ENCODE assay signal across 8 cellular contexts in the genomic region with DNA sequence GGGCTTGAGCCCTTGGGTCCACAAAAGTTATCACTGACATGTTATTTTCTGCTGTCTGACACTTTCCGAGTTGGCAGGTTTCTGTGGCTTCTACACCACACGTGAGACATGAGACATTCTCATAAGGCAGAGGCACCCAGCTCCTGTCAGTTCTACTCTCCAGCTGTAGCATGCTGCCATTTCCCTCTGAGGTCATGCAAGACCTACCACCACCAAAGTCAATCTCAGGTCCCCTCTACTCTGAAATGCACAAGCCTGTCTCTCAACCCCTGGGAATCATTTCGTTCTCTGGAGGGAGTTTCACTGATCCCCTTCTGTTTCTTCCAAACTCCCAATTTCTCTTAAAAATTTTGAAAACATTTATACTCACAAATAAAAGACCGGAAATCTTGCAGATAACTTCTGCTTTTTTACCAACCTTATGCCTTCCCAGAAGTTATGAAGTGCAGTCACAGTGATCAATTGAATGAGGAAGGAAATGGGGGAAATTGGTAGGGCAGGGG. TPM values are rescaled to one million over a fixed set of nuclear protein-coding genes. Genes with fewer than 3 reads are reported as not detected.
DNase-seq lines count a peak whose midpoint lies in the region; ATAC-seq and TF ChIP-seq lines count a peak whose summit lies in the region.

No MANE protein-coding gene starts in this region.

- peaks cover 2 to 5% of the 10 kb centered on the region in 2 donors for H3K36me3 Mint-ChIP-seq in activated naive CD4-positive, alpha-beta T cell treated with anti-CD3 and anti-CD28 coated beads, Interleukin-2, amount 50 U/mL, for 72 hours

- no peak for TF ChIP-seq CTCF in GM10266 (IDR thresholded peaks at IDR 0.05; ENCODE audit: control insufficient read depth, insufficient read depth, low read depth, missing control alignments)
- TF ChIP-seq CTCF in uterus (IDR thresholded peaks at IDR 0.05) = no peak

- DNase-seq in GM10266 (ENCODE audit: extremely low spot score) (peak; percentile 62), NCI-H2029 (lab: John Stamatoyannopoulos, UW) (no peak), ecto neural progenitor cell (ENCODE audit: low spot score) (no peak), islet precursor cell (no peak), uterus (no peak)
- peak in 1 of 2 donors; percentile 35 for DNase-seq in activated naive CD4-positive, alpha-beta T cell treated with anti-CD3 and anti-CD28 coated beads, Interleukin-2, amount 50 U/mL, for 72 hours (ENCODE audit: low spot score in 2 of 2)

- peaks cover 0 to 15% of the 10 kb centered on the region in 2 donors for H3K9me3 Mint-ChIP-seq in activated naive CD4-positive, alpha-beta T cell treated with anti-CD3 and anti-CD28 coated beads, Interleukin-2, amount 50 U/mL, for 72 hours

- peak; percentile 89 for ATAC-seq in GM21381 (IDR thresholded peaks at IDR 0.05; ENCODE audit: unreplicated experiment)
- peak; percentile 98 for ATAC-seq in HG03521 (IDR thresholded peaks at IDR 0.05; ENCODE audit: unreplicated experiment)
- ATAC-seq in activated naive CD4-positive, alpha-beta T cell treated with anti-CD3 and anti-CD28 coated beads, Interleukin-2, amount 50 U/mL, for 72 hours = peak; percentile 68 to 76

- H3K9me3 ChIP-seq in uterus = no peaks in the 10 kb centered on the region

- intact Hi-C loops in uterus (cut with DNase I; ENCODE audit: low total_unique reads) = no loop called here

- no peak overlapping the region for H3K27ac ChIP-seq in uterus

- H3K27ac Mint-ChIP-seq in activated naive CD4-positive, alpha-beta T cell treated with anti-CD3 and anti-CD28 coated beads, Interleukin-2, amount 50 U/mL, for 72 hours = peak overlapping the region in 1 of 2 donors; percentile 0

- no peaks in the 10 kb centered on the region for H3K36me3 ChIP-seq in uterus

- no peaks in the 10 kb centered on the region for H3K27me3 ChIP-seq in uterus

- TF ChIP-seq POLR2A in uterus (IDR thresholded peaks at IDR 0.05) = no peak

- no peak overlapping the region for H3K4me3 ChIP-seq in uterus

- no peaks in the 10 kb centered on the region for H3K4me1 ChIP-seq in uterus

RNA-seq across cellular contexts. Expression of a gene that starts 39.5 kb away (rescaled TPM):
- total RNA-seq in activated naive CD4-positive, alpha-beta T cell treated with anti-CD3 and anti-CD28 coated beads, Interleukin-2, amount 50 U/mL, for 72 hours = under 1 TPM; 0.23 to 0.27 TPM
- under 1 TPM in 1 of 4 donors, not detected in 3; 0.28 TPM for total RNA-seq in uterus
